17 cellular contexts compared by ENCODE assay signal in the genomic region with DNA sequence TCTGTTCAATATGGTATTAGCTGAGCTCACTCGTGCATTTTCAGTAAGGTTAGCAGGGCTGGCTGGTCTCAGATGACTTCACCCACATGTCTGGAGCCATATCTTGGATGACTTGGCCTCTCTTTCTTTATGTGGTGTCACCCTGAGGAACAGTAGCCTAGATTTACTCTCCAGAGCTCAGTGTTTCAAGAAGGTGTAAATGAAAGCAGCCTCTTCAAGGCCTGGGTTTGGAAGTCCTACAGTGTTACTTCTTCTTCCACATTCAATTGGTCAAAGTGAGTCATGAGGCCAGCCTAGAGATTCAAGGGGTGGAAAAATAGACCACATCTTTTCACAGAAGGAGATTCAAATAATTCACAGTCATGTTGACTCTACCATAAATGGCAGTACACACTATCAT. TPM values are rescaled to one million over a fixed set of nuclear protein-coding genes. Genes with fewer than 3 reads are reported as not detected.
A peak's percentile ranks its signal among the peaks of the same experiment; 100 is the strongest.
DNase-seq lines count a peak whose midpoint lies in the region; ATAC-seq lines count a peak whose summit lies in the region.
"Had no signal": no experiment of that assay in that cellular context is flagged by ENCODE, and none has a peak within 500 bp of the region (broad histone marks: within the 10 kb centered on the region; RNA-seq: fewer than 3 reads in every experiment).

No MANE protein-coding gene starts in this region.

- peak; percentile 79 for ATAC-seq in activated naive CD8-positive, alpha-beta T cell treated with anti-CD3 and anti-CD28 coated beads, Interleukin-2, amount 50 U/mL, for 24 hours
- ATAC-seq in activated T-helper 17 cell treated with anti-CD3 and anti-CD28 coated beads, Interleukin-2, amount 50 U/mL, for 72 hours (replicated peaks), result peak; percentile 16
- ATAC-seq in stimulated activated effector memory CD8-positive, alpha-beta T cell treated with anti-CD3 and anti-CD28 coated beads, Interleukin-12 subunit alpha, Interleukin-12 subunit beta, amount 100 ng/mL, for 72 hours, result peak; percentile 36
- no peak for ATAC-seq in GM18868 (IDR thresholded peaks at IDR 0.05; ENCODE audit: unreplicated experiment)
- ATAC-seq: HCT116 had no signal

- H3K27me3 Mint-ChIP-seq in activated naive CD8-positive, alpha-beta T cell treated with anti-CD3 and anti-CD28 coated beads, Interleukin-2, amount 50 U/mL, for 24 hours, result peaks cover 18% of the 10 kb centered on the region
- peaks cover 13% of the 10 kb centered on the region for H3K27me3 Mint-ChIP-seq in activated naive CD8-positive, alpha-beta T cell treated with anti-CD3 and anti-CD28 coated beads for 36 hours
- H3K27me3 Mint-ChIP-seq in activated T-helper 17 cell treated with anti-CD3 and anti-CD28 coated beads, Interleukin-2, amount 50 U/mL, for 72 hours, result peaks cover 10% of the 10 kb centered on the region

- peaks cover 11% of the 10 kb centered on the region for H3K4me1 Mint-ChIP-seq in activated naive CD8-positive, alpha-beta T cell treated with anti-CD3 and anti-CD28 coated beads, Interleukin-2, amount 50 U/mL, for 24 hours
- H3K4me1 Mint-ChIP-seq in activated naive CD8-positive, alpha-beta T cell treated with anti-CD3 and anti-CD28 coated beads for 36 hours, result peaks cover 6% of the 10 kb centered on the region
- H3K4me1 Mint-ChIP-seq in activated T-helper 17 cell treated with anti-CD3 and anti-CD28 coated beads, Interleukin-2, amount 50 U/mL, for 72 hours, result no peaks in the 10 kb centered on the region
- no peaks in the 10 kb centered on the region for H3K4me1 Mint-ChIP-seq in stimulated activated effector memory CD8-positive, alpha-beta T cell treated with anti-CD3 and anti-CD28 coated beads, Interleukin-12 subunit alpha, Interleukin-12 subunit beta, amount 100 ng/mL, for 72 hours
- H3K4me1 Mint-ChIP-seq: CD14-positive monocyte; CD4-positive, alpha-beta memory T cell had no signal

- peak overlapping the region; percentile 12 for H3K27ac Mint-ChIP-seq in activated naive CD8-positive, alpha-beta T cell treated with anti-CD3 and anti-CD28 coated beads, Interleukin-2, amount 50 U/mL, for 24 hours
- H3K27ac Mint-ChIP-seq in activated naive CD8-positive, alpha-beta T cell treated with anti-CD3 and anti-CD28 coated beads for 36 hours, result no peak overlapping the region
- no peak overlapping the region for H3K27ac Mint-ChIP-seq in activated T-helper 17 cell treated with anti-CD3 and anti-CD28 coated beads, Interleukin-2, amount 50 U/mL, for 72 hours
- H3K27ac Mint-ChIP-seq in stimulated activated effector memory CD8-positive, alpha-beta T cell treated with anti-CD3 and anti-CD28 coated beads, Interleukin-12 subunit alpha, Interleukin-12 subunit beta, amount 100 ng/mL, for 72 hours, result no peak overlapping the region
- H3K27ac Mint-ChIP-seq: CD4-positive, alpha-beta memory T cell; HFFc6 had no signal

- no peaks in the 10 kb centered on the region for H3K36me3 Mint-ChIP-seq in activated naive CD8-positive, alpha-beta T cell treated with anti-CD3 and anti-CD28 coated beads, Interleukin-2, amount 50 U/mL, for 24 hours (ENCODE audit: low read depth)
- peaks cover 5% of the 10 kb centered on the region for H3K36me3 Mint-ChIP-seq in activated naive CD8-positive, alpha-beta T cell treated with anti-CD3 and anti-CD28 coated beads for 36 hours
- H3K36me3 Mint-ChIP-seq in activated T-helper 17 cell treated with anti-CD3 and anti-CD28 coated beads, Interleukin-2, amount 50 U/mL, for 72 hours (ENCODE audit: low read depth), result no peaks in the 10 kb centered on the region
- H3K36me3 Mint-ChIP-seq in stimulated activated effector memory CD8-positive, alpha-beta T cell treated with anti-CD3 and anti-CD28 coated beads, Interleukin-12 subunit alpha, Interleukin-12 subunit beta, amount 100 ng/mL, for 72 hours, result no peaks in the 10 kb centered on the region
- H3K36me3 Mint-ChIP-seq: CD14-positive monocyte; CD4-positive, alpha-beta memory T cell had no signal

- no peak for DNase-seq in activated naive CD8-positive, alpha-beta T cell treated with anti-CD3 and anti-CD28 coated beads, Interleukin-2, amount 50 U/mL, for 24 hours
- no peak for DNase-seq in activated naive CD8-positive, alpha-beta T cell treated with anti-CD3 and anti-CD28 coated beads for 36 hours
- no peak for DNase-seq in stimulated activated effector memory CD8-positive, alpha-beta T cell treated with anti-CD3 and anti-CD28 coated beads, Interleukin-12 subunit alpha, Interleukin-12 subunit beta, amount 100 ng/mL, for 72 hours (ENCODE audit: low spot score in 2 of 2)
- DNase-seq in amniotic stem cell (lab: John Stamatoyannopoulos, UW), result no peak
- no peak for DNase-seq in superior temporal gyrus (ENCODE audit: extremely low spot score)
- DNase-seq: 8988T; CD4-positive, alpha-beta memory T cell; DMS79 treated with DMSO at 0.1 percent for 48 hours; GF-D8; GOT3; H7; HFFc6 had no signal

- H3K4me3 Mint-ChIP-seq in activated naive CD8-positive, alpha-beta T cell treated with anti-CD3 and anti-CD28 coated beads, Interleukin-2, amount 50 U/mL, for 24 hours, result no peak overlapping the region
- H3K4me3 Mint-ChIP-seq in activated naive CD8-positive, alpha-beta T cell treated with anti-CD3 and anti-CD28 coated beads for 36 hours, result no peak overlapping the region
- H3K4me3 Mint-ChIP-seq in activated T-helper 17 cell treated with anti-CD3 and anti-CD28 coated beads, Interleukin-2, amount 50 U/mL, for 72 hours, result no peak overlapping the region
- H3K4me3 Mint-ChIP-seq in stimulated activated effector memory CD8-positive, alpha-beta T cell treated with anti-CD3 and anti-CD28 coated beads, Interleukin-12 subunit alpha, Interleukin-12 subunit beta, amount 100 ng/mL, for 72 hours, result no peak overlapping the region
- H3K4me3 Mint-ChIP-seq: CD14-positive monocyte; CD4-positive, alpha-beta memory T cell; HFFc6 had no signal

- H3K9me3 Mint-ChIP-seq in activated naive CD8-positive, alpha-beta T cell treated with anti-CD3 and anti-CD28 coated beads, Interleukin-2, amount 50 U/mL, for 24 hours, result peaks cover 11% of the 10 kb centered on the region
- H3K9me3 Mint-ChIP-seq in activated naive CD8-positive, alpha-beta T cell treated with anti-CD3 and anti-CD28 coated beads for 36 hours, result peaks cover 3% of the 10 kb centered on the region
- peaks cover 3% of the 10 kb centered on the region for H3K9me3 Mint-ChIP-seq in activated T-helper 17 cell treated with anti-CD3 and anti-CD28 coated beads, Interleukin-2, amount 50 U/mL, for 72 hours
- H3K9me3 Mint-ChIP-seq in stimulated activated effector memory CD8-positive, alpha-beta T cell treated with anti-CD3 and anti-CD28 coated beads, Interleukin-12 subunit alpha, Interleukin-12 subunit beta, amount 100 ng/mL, for 72 hours, result peaks cover 2% of the 10 kb centered on the region
- H3K9me3 Mint-ChIP-seq: CD4-positive, alpha-beta memory T cell; HFFc6 had no signal

RNA-seq across cellular contexts. Expression of gene VCAM1, which starts 12.2 kb away (rescaled TPM):
- total RNA-seq in activated naive CD8-positive, alpha-beta T cell treated with anti-CD3 and anti-CD28 coated beads for 36 hours, result 1 to 10 TPM; 2.2 to 2.3 TPM
- total RNA-seq in activated T-helper 17 cell treated with anti-CD3 and anti-CD28 coated beads, Interleukin-2, amount 50 U/mL, for 72 hours, result not detected
- total RNA-seq: CD4-positive, alpha-beta memory T cell; H7; HFFc6; HT1080 had no signal
